ENCODE assay signal across 15 cellular contexts in the genomic region with DNA sequence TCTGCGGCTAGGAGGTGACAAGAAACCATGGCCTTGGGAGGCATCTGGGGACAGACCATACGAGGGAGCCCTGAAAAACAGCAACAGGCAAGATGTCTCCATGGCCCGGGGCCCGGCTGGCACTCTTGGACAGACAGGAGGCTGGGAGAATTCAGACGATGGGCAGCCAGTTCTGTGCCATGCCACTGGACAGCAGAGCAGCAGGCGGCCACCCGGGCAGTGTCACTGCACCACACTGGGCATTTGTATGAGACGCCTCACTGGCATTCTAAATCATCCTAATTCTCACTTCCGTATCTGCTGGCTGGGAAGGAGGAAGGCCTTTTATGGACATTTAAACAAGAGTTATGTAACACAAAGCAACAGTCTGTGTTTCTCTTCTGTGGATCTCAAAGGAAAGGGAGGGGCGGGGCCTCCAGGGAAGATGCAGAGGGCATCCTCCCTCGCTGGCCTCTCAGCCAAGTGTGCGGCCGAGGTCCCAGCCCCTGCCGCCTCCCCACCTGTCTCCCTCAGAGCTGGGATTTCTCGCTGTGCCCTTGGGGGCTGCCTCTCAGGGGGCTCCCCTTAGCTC.
DNase-seq lines count a peak whose midpoint lies in the region; ATAC-seq and TF ChIP-seq lines count a peak whose summit lies in the region.
"Had no signal": no experiment of that assay in that cellular context is flagged by ENCODE, and none has a peak within 500 bp of the region (broad histone marks: within the 10 kb centered on the region; RNA-seq: fewer than 3 reads in every experiment).

No MANE protein-coding gene starts in this region.

- H3K4me3 ChIP-seq in thyroid gland (replicated peaks in 1 of 3): no peak overlapping the region
- H3K4me3 ChIP-seq: ovary had no signal

- TF ChIP-seq CTCF in thyroid gland (IDR thresholded peaks at IDR 0.05): no peak

- intact Hi-C loops in cardiac septum (cut with DNase I) (no loop called here), Right ventricle myocardium inferior (cut with DNase I) (no loop called here), thyroid gland (cut with DNase I) (no loop called here)

- H3K27ac Mint-ChIP-seq in activated naive CD4-positive, alpha-beta T cell treated with anti-CD3 and anti-CD28 coated beads, Interleukin-2, amount 50 U/mL, for 72 hours: no peak overlapping the region
- H3K27ac Mint-ChIP-seq: activated CD8-positive, alpha-beta T cell treated with anti-CD3 and anti-CD28 coated beads for 36 hours; activated T-helper 17 cell treated with anti-CD3 and anti-CD28 coated beads, Interleukin-2, amount 50 U/mL, for 72 hours had no signal

- no peaks in the 10 kb centered on the region for H3K36me3 ChIP-seq in thyroid gland
- H3K36me3 ChIP-seq: ovary had no signal

- no peak for TF ChIP-seq POLR2A in thyroid gland (IDR thresholded peaks at IDR 0.05)

- H3K9me3 Mint-ChIP-seq in activated naive CD4-positive, alpha-beta T cell treated with anti-CD3 and anti-CD28 coated beads, Interleukin-2, amount 50 U/mL, for 72 hours: peaks cover 7 to 9% of the 10 kb centered on the region in 2 donors

- peaks cover 7 to 8% of the 10 kb centered on the region in 2 donors for H3K36me3 Mint-ChIP-seq in activated naive CD4-positive, alpha-beta T cell treated with anti-CD3 and anti-CD28 coated beads, Interleukin-2, amount 50 U/mL, for 72 hours

- peak; percentile 65 for DNase-seq in cardiac septum (ENCODE audit: low spot score)
- no peak for DNase-seq in Right ventricle myocardium inferior (ENCODE audit: missing footprints)
- peak; percentile 52 for DNase-seq in SW480 (ENCODE audit: low spot score)
- DNase-seq in medulla oblongata (ENCODE audit: extremely low spot score): peak; percentile 27
- no peak for DNase-seq in NCI-H774 (lab: John Stamatoyannopoulos, UW)
- DNase-seq in thyroid gland: no peak
- DNase-seq in activated naive CD4-positive, alpha-beta T cell treated with anti-CD3 and anti-CD28 coated beads, Interleukin-2, amount 50 U/mL, for 72 hours (ENCODE audit: low spot score in 2 of 2): no peak
- DNase-seq: activated CD8-positive, alpha-beta T cell treated with anti-CD3 and anti-CD28 coated beads for 36 hours; H9; ovary; PC-3; stimulated activated naive CD4-positive, alpha-beta T cell treated with Interleukin-2 at 50 U/mL for 16 hours; SW 1271 had no signal

- no peaks in the 10 kb centered on the region for H3K4me1 ChIP-seq in thyroid gland

- no peak overlapping the region for H3K27ac ChIP-seq in thyroid gland
- H3K27ac ChIP-seq: ovary had no signal

- ATAC-seq in Right ventricle myocardium inferior: no peak
- ATAC-seq in HG02981 (IDR thresholded peaks at IDR 0.05; ENCODE audit: unreplicated experiment): no peak
- no peak for ATAC-seq in activated naive CD4-positive, alpha-beta T cell treated with anti-CD3 and anti-CD28 coated beads, Interleukin-2, amount 50 U/mL, for 72 hours
- ATAC-seq: activated CD8-positive, alpha-beta T cell treated with anti-CD3 and anti-CD28 coated beads for 36 hours; activated T-helper 17 cell treated with anti-CD3 and anti-CD28 coated beads, Interleukin-2, amount 50 U/mL, for 72 hours; PC-3 had no signal

- H3K9me3 ChIP-seq in thyroid gland: no peaks in the 10 kb centered on the region

- H3K27me3 ChIP-seq in thyroid gland: no peaks in the 10 kb centered on the region
- H3K27me3 ChIP-seq: ovary had no signal

- 76 to 84% methylated on average over 11 to 15 of the region's 15 CpGs for WGBS in thyroid gland, 2 donors

Comparison
In these comparisons a context has a peak if more than half of its experiments do, and no peak if none do; other contexts are left out.
1. DNase-seq: peak in cardiac septum (single experiment), SW480 (single experiment) and medulla oblongata (single experiment); none in Right ventricle myocardium inferior (single experiment), NCI-H774 (single experiment), thyroid gland (0 of 2) and activated naive CD4-positive, alpha-beta T cell treated with anti-CD3 and anti-CD28 coated beads, Interleukin-2, amount 50 U/mL, for 72 hours (0 of 2).